8 cellular contexts compared by ENCODE assay signal in the genomic region with DNA sequence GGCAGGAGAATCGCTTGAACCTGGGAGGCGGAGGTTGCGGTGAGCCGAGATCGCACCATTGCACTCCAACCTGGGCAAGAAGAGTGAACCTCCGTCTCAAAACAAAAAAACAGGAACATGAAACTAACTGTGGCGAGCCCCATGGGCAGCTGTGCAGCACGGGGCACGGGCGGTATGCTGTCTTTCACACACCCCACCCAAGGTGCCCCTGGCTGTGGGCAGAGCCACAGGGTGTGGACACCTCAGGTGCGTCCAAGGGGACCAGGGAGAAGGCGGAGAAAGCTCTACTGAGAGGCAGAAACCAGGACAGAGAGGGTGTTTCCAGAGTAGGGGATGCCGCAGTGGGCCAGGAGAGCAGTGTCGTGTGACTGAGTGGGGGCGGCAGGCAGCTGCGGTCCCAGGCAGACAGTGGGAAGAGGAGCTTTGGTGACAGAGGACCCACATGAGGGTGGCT. TPM values are rescaled to one million over a fixed set of nuclear protein-coding genes. Genes with fewer than 3 reads are reported as not detected.
A peak's percentile ranks its signal among the peaks of the same experiment; 100 is the strongest.
DNase-seq lines count a peak whose midpoint lies in the region; ATAC-seq and TF ChIP-seq lines count a peak whose summit lies in the region.

No MANE protein-coding gene starts in this region.

- no peak for TF ChIP-seq CTCF in foreskin fibroblast (IDR thresholded peaks at IDR 0.05; ENCODE audit: low read depth, low read length)

- H3K27me3 Mint-ChIP-seq in activated T-helper 17 cell treated with anti-CD3 and anti-CD28 coated beads, Interleukin-2, amount 50 U/mL, for 72 hours = no peaks in the 10 kb centered on the region

- no peaks in the 10 kb centered on the region for H3K27me3 ChIP-seq in BLaER1 treated with 17β-estradiol and CSF1 and Interleukin-3, amounts not matched to agents 10 nM and 100 nM

- H3K4me3 ChIP-seq in BLaER1 treated with 17β-estradiol and CSF1 and Interleukin-3, amounts not matched to agents 10 nM and 100 nM = peak overlapping the region; percentile 11 to 47 (median 28); a peak in 13 of 20 replicates
- H3K4me3 ChIP-seq in foreskin fibroblast (ENCODE audit: low read depth in 1 of 2, low read length in 2 of 2) = no peak overlapping the region

- peaks cover 12% of the 10 kb centered on the region for H3K4me1 Mint-ChIP-seq in activated T-helper 17 cell treated with anti-CD3 and anti-CD28 coated beads, Interleukin-2, amount 50 U/mL, for 72 hours

- H3K9me3 ChIP-seq in BLaER1 treated with 17β-estradiol and CSF1 and Interleukin-3, amounts not matched to agents 10 nM and 100 nM (replicated peaks in 1 of 11) = peaks cover 5 to 14% (median 7%) of the 10 kb centered on the region in 11 experiments; a peak in 15 of 22 replicates

- H3K36me3 ChIP-seq in BLaER1 treated with 17β-estradiol and CSF1 and Interleukin-3, amounts not matched to agents 10 nM and 100 nM = peaks cover 15 to 42% (median 29%) of the 10 kb centered on the region in 11 experiments

- H3K9me3 Mint-ChIP-seq in activated T-helper 17 cell treated with anti-CD3 and anti-CD28 coated beads, Interleukin-2, amount 50 U/mL, for 72 hours = no peaks in the 10 kb centered on the region

- peaks cover 0 to 52% (median 33%) of the 10 kb centered on the region in 11 experiments; a peak in 17 of 22 replicates for H4K20me1 ChIP-seq in BLaER1 treated with 17β-estradiol and CSF1 and Interleukin-3, amounts not matched to agents 10 nM and 100 nM

- peak overlapping the region; percentile 37 to 87 (median 73); a peak in 20 of 22 replicates for H3K27ac ChIP-seq in BLaER1 treated with 17β-estradiol and CSF1 and Interleukin-3, amounts not matched to agents 10 nM and 100 nM

- DNase-seq in GM19238 (ENCODE audit: insufficient read length, low spot score) (peak; percentile 49), foreskin fibroblast (no peak), pons (ENCODE audit: low spot score) (no peak), NCI-H187 (lab: John Stamatoyannopoulos, UW) (no peak), NCI-H2029 treated with DMSO at 0.1 percent for 48 hours (lab: John Stamatoyannopoulos, UW) (no peak)

- H3K4me3 Mint-ChIP-seq in activated T-helper 17 cell treated with anti-CD3 and anti-CD28 coated beads, Interleukin-2, amount 50 U/mL, for 72 hours = peak overlapping the region; percentile 29

- peaks cover 28 to 48% (median 38%) of the 10 kb centered on the region in 10 experiments for H3K4me1 ChIP-seq in BLaER1 treated with 17β-estradiol and CSF1 and Interleukin-3, amounts not matched to agents 10 nM and 100 nM

- H3K27ac Mint-ChIP-seq in activated T-helper 17 cell treated with anti-CD3 and anti-CD28 coated beads, Interleukin-2, amount 50 U/mL, for 72 hours = peak overlapping the region; percentile 81

- peaks cover 94% of the 10 kb centered on the region for H3K36me3 Mint-ChIP-seq in activated T-helper 17 cell treated with anti-CD3 and anti-CD28 coated beads, Interleukin-2, amount 50 U/mL, for 72 hours (ENCODE audit: low read depth)

- peak overlapping the region; percentile 85 to 96 (median 89) for H3K4me2 ChIP-seq in BLaER1 treated with 17β-estradiol and CSF1 and Interleukin-3, amounts not matched to agents 10 nM and 100 nM

- peak; percentile 61 for ATAC-seq in HG03039 (IDR thresholded peaks at IDR 0.05; ENCODE audit: unreplicated experiment)
- ATAC-seq in activated T-helper 17 cell treated with anti-CD3 and anti-CD28 coated beads, Interleukin-2, amount 50 U/mL, for 72 hours (replicated peaks) = no peak

- peak overlapping the region; percentile 38 to 76 (median 65); a peak in 21 of 22 replicates for H3K9ac ChIP-seq in BLaER1 treated with 17β-estradiol and CSF1 and Interleukin-3, amounts not matched to agents 10 nM and 100 nM

RNA-seq across cellular contexts. Expression of gene CARS2, which starts 29.8 kb away (rescaled TPM):
- total RNA-seq in activated T-helper 17 cell treated with anti-CD3 and anti-CD28 coated beads, Interleukin-2, amount 50 U/mL, for 72 hours = 10 to 100 TPM; 44.2 to 93.4 TPM

RNA-seq across cellular contexts. Expression of gene ING1, which starts 37.4 kb away (rescaled TPM):
- total RNA-seq in activated T-helper 17 cell treated with anti-CD3 and anti-CD28 coated beads, Interleukin-2, amount 50 U/mL, for 72 hours = 10 to 100 TPM; 13.3 to 24.0 TPM

Comparison
In these comparisons a context has a peak if more than half of its experiments do, and no peak if none do; other contexts are left out.
1. H3K4me3 ChIP-seq: peak in BLaER1 treated with 17β-estradiol and CSF1 and Interleukin-3, amounts not matched to agents 10 nM and 100 nM (10 of 10); none in foreskin fibroblast (0 of 2).